16 cellular contexts compared by ENCODE assay signal in the genomic region with DNA sequence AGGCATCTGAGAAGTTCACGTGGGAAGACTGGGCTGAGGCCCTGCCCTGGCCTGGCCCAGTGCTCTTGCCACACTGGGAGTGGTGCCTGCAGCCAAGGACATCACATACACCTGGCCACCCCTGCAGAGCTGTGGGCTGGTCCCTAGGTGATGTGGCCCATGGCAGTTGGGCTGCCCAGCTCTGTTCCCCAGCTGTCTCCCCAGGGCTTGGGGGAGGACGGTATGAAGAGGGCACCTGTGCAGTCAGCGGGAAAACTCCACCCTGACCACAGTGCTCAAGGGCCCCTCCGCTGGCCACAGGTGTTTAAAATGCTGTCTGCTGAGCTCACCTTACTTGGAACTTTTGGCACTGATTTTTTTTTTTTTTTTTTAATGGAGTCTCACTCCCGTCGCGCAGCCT.
"Had no signal": no experiment of that assay in that cellular context is flagged by ENCODE, and none has a peak within 500 bp of the region (broad histone marks: within the 10 kb centered on the region; RNA-seq: fewer than 3 reads in every experiment).

No MANE protein-coding gene starts in this region.

- ATAC-seq: activated CD4-positive, alpha-beta T cell treated with anti-CD3 and anti-CD28 coated beads for 36 hours had no signal

- DNase-seq: activated CD4-positive, alpha-beta T cell treated with anti-CD3 and anti-CD28 coated beads for 36 hours; activated naive CD8-positive, alpha-beta T cell treated with anti-CD3 and anti-CD28 coated beads for 36 hours; anterior cingulate cortex; endodermal cell; erythroblast; hippocampal formation; kidney glomerular epithelial cell; stimulated activated CD4-positive, alpha-beta T cell treated with anti-CD3 and anti-CD28 coated beads, Interleukin-4, amount 100 ng/mL, for 1 hour; stimulated activated CD8-positive, alpha-beta memory T cell treated with anti-CD3 and anti-CD28 coated beads, Interleukin-4, amount 100 ng/mL, for 48 hours had no signal

- H3K36me3 ChIP-seq: breast epithelium, neural progenitor cell had no signal

- H3K4me3 Mint-ChIP-seq: activated naive CD8-positive, alpha-beta T cell treated with anti-CD3 and anti-CD28 coated beads for 36 hours; endodermal cell; mesothelial cell of epicardium; neural progenitor cell; stimulated activated naive CD8-positive, alpha-beta T cell treated with anti-CD3 and anti-CD28 coated beads, Interleukin-15, Interleukin-2, amounts not matched to agents 100 ng/mL and 50 ng/mL, for 24 hours had no signal

- H3K4me3 ChIP-seq: breast epithelium, neural progenitor cell had no signal

- H3K9ac ChIP-seq: neural progenitor cell, parathyroid adenoma had no signal

- H3K9me3 ChIP-seq: breast epithelium had no signal

- H2AFZ ChIP-seq: neural progenitor cell, parathyroid adenoma had no signal

- H3K79me2 ChIP-seq: parathyroid adenoma had no signal

- H3K27me3 ChIP-seq: breast epithelium, neural progenitor cell had no signal

- H3K27ac ChIP-seq: breast epithelium, neural progenitor cell, parathyroid adenoma, VCaP had no signal

- H3K27me3 Mint-ChIP-seq: activated CD4-positive, alpha-beta T cell treated with anti-CD3 and anti-CD28 coated beads for 36 hours had no signal

- H3K36me3 Mint-ChIP-seq: mesothelial cell of epicardium, neural progenitor cell had no signal

- H3K9me3 Mint-ChIP-seq: activated naive CD8-positive, alpha-beta T cell treated with anti-CD3 and anti-CD28 coated beads for 36 hours; activated T-helper 2 cell treated with anti-CD3 and anti-CD28 coated beads, Interferon-gamma antibody, Interleukin-2, Interleukin-4, amounts not matched to agents 10 μg/mL and 5 μg/mL and 100 μg/mL, durations not matched to agents 14 hours and 24 hours and 36 hours; endodermal cell; mesothelial cell of epicardium; stimulated activated naive CD8-positive, alpha-beta T cell treated with anti-CD3 and anti-CD28 coated beads, Interleukin-15, Interleukin-2, amounts not matched to agents 100 ng/mL and 50 ng/mL, for 24 hours had no signal

- H3K27ac Mint-ChIP-seq: activated CD4-positive, alpha-beta T cell treated with anti-CD3 and anti-CD28 coated beads for 36 hours; activated naive CD8-positive, alpha-beta T cell treated with anti-CD3 and anti-CD28 coated beads for 36 hours; activated T-helper 2 cell treated with anti-CD3 and anti-CD28 coated beads, Interferon-gamma antibody, Interleukin-2, Interleukin-4, amounts not matched to agents 10 μg/mL and 5 μg/mL and 100 μg/mL, durations not matched to agents 14 hours and 24 hours and 36 hours; endodermal cell; mesothelial cell of epicardium; neural progenitor cell; stimulated activated naive CD8-positive, alpha-beta T cell treated with anti-CD3 and anti-CD28 coated beads, Interleukin-15, Interleukin-2, amounts not matched to agents 100 ng/mL and 50 ng/mL, for 24 hours had no signal

- H3K4me1 ChIP-seq: parathyroid adenoma had no signal

- H3K4me2 ChIP-seq: neural progenitor cell had no signal
